ENCODE assay signal across 1 cellular context in genomic region chr7:99551767-99552463, GRCh38.
TF ChIP-seq lines count a peak whose summit lies in the region.

FAM200A (minus strand) TSS chr7:99552114; CDS start chr7:99548407, 3,707 bp downstream.

TF ChIP-seq in GM23338, 12 proteins besides CTCF, POLR2A, EP300 and RAD21 (continued from another document):
- TF ChIP-seq, protein P1, sequence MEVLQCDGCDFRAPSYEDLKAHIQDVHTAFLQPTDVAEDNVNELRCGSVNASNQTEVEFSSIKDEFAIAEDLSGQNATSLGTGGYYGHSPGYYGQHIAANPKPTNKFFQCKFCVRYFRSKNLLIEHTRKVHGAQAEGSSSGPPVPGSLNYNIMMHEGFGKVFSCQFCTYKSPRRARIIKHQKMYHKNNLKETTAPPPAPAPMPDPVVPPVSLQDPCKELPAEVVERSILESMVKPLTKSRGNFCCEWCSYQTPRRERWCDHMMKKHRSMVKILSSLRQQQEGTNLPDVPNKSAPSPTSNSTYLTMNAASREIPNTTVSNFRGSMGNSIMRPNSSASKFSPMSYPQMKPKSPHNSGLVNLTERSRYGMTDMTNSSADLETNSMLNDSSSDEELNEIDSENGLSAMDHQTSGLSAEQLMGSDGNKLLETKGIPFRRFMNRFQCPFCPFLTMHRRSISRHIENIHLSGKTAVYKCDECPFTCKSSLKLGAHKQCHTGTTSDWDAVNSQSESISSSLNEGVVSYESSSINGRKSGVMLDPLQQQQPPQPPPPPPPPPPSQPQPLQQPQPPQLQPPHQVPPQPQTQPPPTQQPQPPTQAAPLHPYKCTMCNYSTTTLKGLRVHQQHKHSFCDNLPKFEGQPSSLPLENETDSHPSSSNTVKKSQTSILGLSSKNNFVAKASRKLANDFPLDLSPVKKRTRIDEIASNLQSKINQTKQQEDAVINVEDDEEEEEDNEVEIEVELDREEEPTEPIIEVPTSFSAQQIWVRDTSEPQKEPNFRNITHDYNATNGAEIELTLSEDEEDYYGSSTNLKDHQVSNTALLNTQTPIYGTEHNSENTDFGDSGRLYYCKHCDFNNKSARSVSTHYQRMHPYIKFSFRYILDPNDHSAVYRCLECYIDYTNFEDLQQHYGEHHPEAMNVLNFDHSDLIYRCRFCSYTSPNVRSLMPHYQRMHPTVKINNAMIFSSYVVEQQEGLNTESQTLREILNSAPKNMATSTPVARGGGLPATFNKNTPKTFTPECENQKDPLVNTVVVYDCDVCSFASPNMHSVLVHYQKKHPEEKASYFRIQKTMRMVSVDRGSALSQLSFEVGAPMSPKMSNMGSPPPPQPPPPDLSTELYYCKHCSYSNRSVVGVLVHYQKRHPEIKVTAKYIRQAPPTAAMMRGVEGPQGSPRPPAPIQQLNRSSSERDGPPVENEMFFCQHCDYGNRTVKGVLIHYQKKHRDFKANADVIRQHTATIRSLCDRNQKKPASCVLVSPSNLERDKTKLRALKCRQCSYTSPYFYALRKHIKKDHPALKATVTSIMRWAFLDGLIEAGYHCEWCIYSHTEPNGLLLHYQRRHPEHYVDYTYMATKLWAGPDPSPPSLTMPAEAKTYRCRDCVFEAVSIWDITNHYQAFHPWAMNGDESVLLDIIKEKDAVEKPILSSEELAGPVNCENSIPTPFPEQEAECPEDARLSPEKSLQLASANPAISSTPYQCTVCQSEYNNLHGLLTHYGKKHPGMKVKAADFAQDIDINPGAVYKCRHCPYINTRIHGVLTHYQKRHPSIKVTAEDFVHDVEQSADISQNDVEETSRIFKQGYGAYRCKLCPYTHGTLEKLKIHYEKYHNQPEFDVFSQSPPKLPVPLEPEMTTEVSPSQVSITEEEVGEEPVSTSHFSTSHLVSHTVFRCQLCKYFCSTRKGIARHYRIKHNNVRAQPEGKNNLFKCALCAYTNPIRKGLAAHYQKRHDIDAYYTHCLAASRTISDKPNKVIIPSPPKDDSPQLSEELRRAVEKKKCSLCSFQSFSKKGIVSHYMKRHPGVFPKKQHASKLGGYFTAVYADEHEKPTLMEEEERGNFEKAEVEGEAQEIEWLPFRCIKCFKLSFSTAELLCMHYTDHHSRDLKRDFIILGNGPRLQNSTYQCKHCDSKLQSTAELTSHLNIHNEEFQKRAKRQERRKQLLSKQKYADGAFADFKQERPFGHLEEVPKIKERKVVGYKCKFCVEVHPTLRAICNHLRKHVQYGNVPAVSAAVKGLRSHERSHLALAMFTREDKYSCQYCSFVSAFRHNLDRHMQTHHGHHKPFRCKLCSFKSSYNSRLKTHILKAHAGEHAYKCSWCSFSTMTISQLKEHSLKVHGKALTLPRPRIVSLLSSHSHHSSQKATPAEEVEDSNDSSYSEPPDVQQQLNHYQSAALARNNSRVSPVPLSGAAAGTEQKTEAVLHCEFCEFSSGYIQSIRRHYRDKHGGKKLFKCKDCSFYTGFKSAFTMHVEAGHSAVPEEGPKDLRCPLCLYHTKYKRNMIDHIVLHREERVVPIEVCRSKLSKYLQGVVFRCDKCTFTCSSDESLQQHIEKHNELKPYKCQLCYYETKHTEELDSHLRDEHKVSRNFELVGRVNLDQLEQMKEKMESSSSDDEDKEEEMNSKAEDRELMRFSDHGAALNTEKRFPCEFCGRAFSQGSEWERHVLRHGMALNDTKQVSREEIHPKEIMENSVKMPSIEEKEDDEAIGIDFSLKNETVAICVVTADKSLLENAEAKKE (CRISPR knock-in tag; IDR thresholded peaks at IDR 0.05) = no peak
- TF ChIP-seq NANOG (IDR thresholded peaks at IDR 0.05; ENCODE audit: borderline replicate concordance) (no peak), ETS1 (IDR thresholded peaks at IDR 0.05) (peak; percentile 86), ZNF331 (CRISPR knock-in tag; IDR thresholded peaks at IDR 0.05; ENCODE audit: low read depth) (no peak), CREB1 (CRISPR knock-in tag; IDR thresholded peaks at IDR 0.05; ENCODE audit: low read depth) (peak; percentile 98)
- TF ChIP-seq, protein P2, sequence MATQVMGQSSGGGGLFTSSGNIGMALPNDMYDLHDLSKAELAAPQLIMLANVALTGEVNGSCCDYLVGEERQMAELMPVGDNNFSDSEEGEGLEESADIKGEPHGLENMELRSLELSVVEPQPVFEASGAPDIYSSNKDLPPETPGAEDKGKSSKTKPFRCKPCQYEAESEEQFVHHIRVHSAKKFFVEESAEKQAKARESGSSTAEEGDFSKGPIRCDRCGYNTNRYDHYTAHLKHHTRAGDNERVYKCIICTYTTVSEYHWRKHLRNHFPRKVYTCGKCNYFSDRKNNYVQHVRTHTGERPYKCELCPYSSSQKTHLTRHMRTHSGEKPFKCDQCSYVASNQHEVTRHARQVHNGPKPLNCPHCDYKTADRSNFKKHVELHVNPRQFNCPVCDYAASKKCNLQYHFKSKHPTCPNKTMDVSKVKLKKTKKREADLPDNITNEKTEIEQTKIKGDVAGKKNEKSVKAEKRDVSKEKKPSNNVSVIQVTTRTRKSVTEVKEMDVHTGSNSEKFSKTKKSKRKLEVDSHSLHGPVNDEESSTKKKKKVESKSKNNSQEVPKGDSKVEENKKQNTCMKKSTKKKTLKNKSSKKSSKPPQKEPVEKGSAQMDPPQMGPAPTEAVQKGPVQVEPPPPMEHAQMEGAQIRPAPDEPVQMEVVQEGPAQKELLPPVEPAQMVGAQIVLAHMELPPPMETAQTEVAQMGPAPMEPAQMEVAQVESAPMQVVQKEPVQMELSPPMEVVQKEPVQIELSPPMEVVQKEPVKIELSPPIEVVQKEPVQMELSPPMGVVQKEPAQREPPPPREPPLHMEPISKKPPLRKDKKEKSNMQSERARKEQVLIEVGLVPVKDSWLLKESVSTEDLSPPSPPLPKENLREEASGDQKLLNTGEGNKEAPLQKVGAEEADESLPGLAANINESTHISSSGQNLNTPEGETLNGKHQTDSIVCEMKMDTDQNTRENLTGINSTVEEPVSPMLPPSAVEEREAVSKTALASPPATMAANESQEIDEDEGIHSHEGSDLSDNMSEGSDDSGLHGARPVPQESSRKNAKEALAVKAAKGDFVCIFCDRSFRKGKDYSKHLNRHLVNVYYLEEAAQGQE (IDR thresholded peaks at IDR 0.05; ENCODE audit: unreplicated experiment) = peak; percentile 5
